21 cellular contexts compared by ENCODE assay signal in the genomic region with DNA sequence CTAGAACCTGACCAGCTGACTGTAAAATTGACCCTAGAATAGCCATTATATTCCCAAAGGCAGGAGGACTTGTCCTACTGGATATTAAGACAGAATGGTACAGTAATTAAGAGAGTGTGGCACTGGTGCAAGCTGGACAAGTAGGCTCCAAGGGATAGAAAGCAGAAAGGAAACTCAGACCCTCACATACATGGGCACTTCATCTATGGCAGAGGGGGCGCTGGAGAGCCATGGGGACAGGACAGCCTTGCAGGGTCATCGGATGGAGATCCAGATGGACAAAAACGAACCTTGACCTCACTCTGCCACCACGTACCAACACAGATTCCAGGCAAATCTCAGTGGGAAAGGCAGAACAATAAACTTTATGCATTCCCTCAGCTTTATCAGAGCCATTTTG. TPM values are rescaled to one million over a fixed set of nuclear protein-coding genes. Genes with fewer than 3 reads are reported as not detected.
"Had no signal": no experiment of that assay in that cellular context is flagged by ENCODE, and none has a peak within 500 bp of the region (broad histone marks: within the 10 kb centered on the region; RNA-seq: fewer than 3 reads in every experiment).

No MANE protein-coding gene starts in this region.

- H3K27ac ChIP-seq: body of pancreas, tibial artery, VCaP had no signal

- H3K4me3 Mint-ChIP-seq: activated CD4-positive, alpha-beta memory T cell treated with anti-CD3 and anti-CD28 coated beads, Interleukin-2, amount 10 ng/mL, durations not matched to agents 7 days and 5 days; activated CD4-positive, alpha-beta T cell treated with anti-CD3 and anti-CD28 coated beads for 36 hours; activated CD8-positive, alpha-beta memory T cell treated with anti-CD3 and anti-CD28 coated beads, Interleukin-2, amount 10 ng/mL, durations not matched to agents 7 days and 5 days; activated naive CD8-positive, alpha-beta T cell treated with anti-CD3 and anti-CD28 coated beads, Interleukin-2, amount 10 ng/mL, durations not matched to agents 7 days and 5 days; nephron had no signal

- H3K4me3 ChIP-seq: body of pancreas, lung, tibial artery had no signal

- H3K9me3 ChIP-seq: body of pancreas, tibial artery had no signal

- H3K27ac Mint-ChIP-seq: activated CD4-positive, alpha-beta memory T cell treated with anti-CD3 and anti-CD28 coated beads, Interleukin-2, amount 10 ng/mL, durations not matched to agents 7 days and 5 days; activated CD4-positive, alpha-beta T cell treated with anti-CD3 and anti-CD28 coated beads for 36 hours; nephron had no signal

- DNase-seq: activated CD4-positive, alpha-beta memory T cell treated with anti-CD3 and anti-CD28 coated beads, Interleukin-2, amount 10 ng/mL, durations not matched to agents 7 days and 5 days; activated CD4-positive, alpha-beta T cell treated with anti-CD3 and anti-CD28 coated beads for 36 hours; activated CD8-positive, alpha-beta memory T cell treated with anti-CD3 and anti-CD28 coated beads, Interleukin-2, amount 10 ng/mL, durations not matched to agents 7 days and 5 days; activated naive CD4-positive, alpha-beta T cell; activated naive CD8-positive, alpha-beta T cell treated with anti-CD3 and anti-CD28 coated beads, Interleukin-2, amount 10 ng/mL, durations not matched to agents 7 days and 5 days; body of pancreas; caudate nucleus; kidney; nucleus accumbens; posterior cingulate gyrus; stimulated activated CD4-positive, alpha-beta T cell treated with anti-CD3 and anti-CD28 coated beads, Interleukin-2, amount 100 ng/mL, for 24 hours; stimulated activated naive CD8-positive, alpha-beta T cell treated with anti-CD3 and anti-CD28 coated beads, Interleukin-15, Interleukin-2, amounts not matched to agents 100 U/mL and 50 U/mL, for 24 hours; substantia nigra; tibial artery had no signal

- H3K4me1 ChIP-seq: body of pancreas, tibial artery had no signal

- H3K9me3 Mint-ChIP-seq: activated CD4-positive, alpha-beta memory T cell treated with anti-CD3 and anti-CD28 coated beads, Interleukin-2, amount 10 ng/mL, durations not matched to agents 7 days and 5 days; activated naive CD8-positive, alpha-beta T cell treated with anti-CD3 and anti-CD28 coated beads, Interleukin-2, amount 10 ng/mL, durations not matched to agents 7 days and 5 days; nephron had no signal

- H3K4me1 Mint-ChIP-seq: nephron had no signal

- H3K27me3 Mint-ChIP-seq: activated CD4-positive, alpha-beta memory T cell treated with anti-CD3 and anti-CD28 coated beads, Interleukin-2, amount 10 ng/mL, durations not matched to agents 7 days and 5 days; activated CD4-positive, alpha-beta T cell treated with anti-CD3 and anti-CD28 coated beads for 36 hours; activated CD8-positive, alpha-beta memory T cell treated with anti-CD3 and anti-CD28 coated beads, Interleukin-2, amount 10 ng/mL, durations not matched to agents 7 days and 5 days; activated naive CD8-positive, alpha-beta T cell treated with anti-CD3 and anti-CD28 coated beads, Interleukin-2, amount 10 ng/mL, durations not matched to agents 7 days and 5 days had no signal

- ATAC-seq: activated CD4-positive, alpha-beta T cell treated with anti-CD3 and anti-CD28 coated beads for 36 hours; activated CD8-positive, alpha-beta memory T cell treated with anti-CD3 and anti-CD28 coated beads, Interleukin-2, amount 10 ng/mL, durations not matched to agents 7 days and 5 days; body of pancreas; left lobe of liver; stimulated activated naive CD8-positive, alpha-beta T cell treated with anti-CD3 and anti-CD28 coated beads, Interleukin-15, Interleukin-2, amounts not matched to agents 100 U/mL and 50 U/mL, for 24 hours had no signal

- H3K27me3 ChIP-seq: body of pancreas, tibial artery had no signal

- FAIRE-seq: frontal cortex had no signal

RNA-seq across cellular contexts. Expression of a gene that starts 56.9 kb away (rescaled TPM):
- total RNA-seq: activated CD4-positive, alpha-beta memory T cell treated with anti-CD3 and anti-CD28 coated beads, Interleukin-2, amount 10 ng/mL, durations not matched to agents 7 days and 5 days; activated CD4-positive, alpha-beta T cell treated with anti-CD3 and anti-CD28 coated beads for 36 hours; body of pancreas; frontal cortex; left lobe of liver; lung; renal cortical epithelial cell; urinary bladder had no signal
- polyA plus RNA-seq: urinary bladder had no signal
